29 cellular contexts compared by ENCODE assay signal in genomic region chr7:155227004-155227787, GRCh38.
DNase-seq lines count a peak whose midpoint lies in the region; ATAC-seq and TF ChIP-seq lines count a peak whose summit lies in the region.
"Had no signal": no experiment of that assay in that cellular context is flagged by ENCODE, and none has a peak within 500 bp of the region (broad histone marks: within the 10 kb centered on the region; RNA-seq: fewer than 3 reads in every experiment).

No MANE protein-coding gene starts in this region.

- no peaks in the 10 kb centered on the region for H3K9me3 ChIP-seq in HEK293 (ENCODE audit: control insufficient read depth, insufficient read depth, low read depth, low read length)
- no peaks in the 10 kb centered on the region for H3K9me3 ChIP-seq in neural progenitor cell (ENCODE audit: low read depth)
- no peaks in the 10 kb centered on the region for H3K9me3 ChIP-seq in naive thymus-derived CD4-positive, alpha-beta T cell (ENCODE audit: control insufficient read depth in 2 of 3, low read length in 3 of 3)
- no peaks in the 10 kb centered on the region for H3K9me3 ChIP-seq in tibial nerve
- H3K9me3 ChIP-seq: BLaER1, Peyer's patch, prostate gland had no signal

- no peak for ATAC-seq in naive thymus-derived CD4-positive, alpha-beta T cell
- ATAC-seq: activated CD4-positive, alpha-beta T cell treated with anti-CD3 and anti-CD28 coated beads for 36 hours; sciatic nerve had no signal

- no peaks in the 10 kb centered on the region for H4K20me1 ChIP-seq in neural progenitor cell (ENCODE audit: low read depth)
- H4K20me1 ChIP-seq: BLaER1 had no signal

- H3K4me3 Mint-ChIP-seq in brain (peak overlapping the region in 1 of 5 experiments; percentile 15), neural progenitor cell (peak overlapping the region; percentile 64)
- H3K4me3 Mint-ChIP-seq in naive thymus-derived CD4-positive, alpha-beta T cell, result no peak overlapping the region
- H3K4me3 Mint-ChIP-seq: activated CD4-positive, alpha-beta T cell treated with anti-CD3 and anti-CD28 coated beads for 36 hours; activated naive CD8-positive, alpha-beta T cell; memory B cell; stimulated activated naive B cell treated with anti-CD40 and anti-IgM and Interleukin-4, amounts not matched to agents 10 μg/mL and 1 μg/mL and 100 μg/mL, for 72 hours; T-helper 2 cell treated with Interferon-gamma antibody and Interleukin-4, amounts not matched to agents 5 μg/mL and 100 μg/mL, for 36 hours had no signal

- TF ChIP-seq CTCF in HEK293 (tag by site-specific recombination; IDR thresholded peaks at IDR 0.05), result no peak
- no peak for TF ChIP-seq CTCF in brain (conservative IDR thresholded peaks at IDR 0.05)
- no peak for TF ChIP-seq CTCF in neural progenitor cell (IDR thresholded peaks at IDR 0.05)
- TF ChIP-seq CTCF in tibial nerve (IDR thresholded peaks at IDR 0.05), result no peak

- H3K79me2 ChIP-seq in neural progenitor cell (ENCODE audit: low read depth), result no peaks in the 10 kb centered on the region

- intact Hi-C loops in naive thymus-derived CD4-positive, alpha-beta T cell (cut with micrococcal nuclease), result no loop called here

- H3K36me3 ChIP-seq in HEK293 (ENCODE audit: control insufficient read depth in 2 of 2, insufficient read depth in 1 of 2, low read length in 2 of 2) (no peaks in the 10 kb centered on the region), neural progenitor cell (no peaks in the 10 kb centered on the region), tibial nerve (no peaks in the 10 kb centered on the region)
- no peaks in the 10 kb centered on the region for H3K36me3 ChIP-seq in naive thymus-derived CD4-positive, alpha-beta T cell (ENCODE audit: control insufficient read depth in 2 of 3, insufficient read depth in 3 of 3, low read length in 3 of 3)
- H3K36me3 ChIP-seq: BLaER1, Peyer's patch, prostate gland had no signal

- DNase-seq in G401 (ENCODE audit: low spot score) (peak; percentile 12), neural progenitor cell (ENCODE audit: low spot score) (no peak), ecto neural progenitor cell (ENCODE audit: low spot score) (no peak), tibial nerve (ENCODE audit: low spot score in 2 of 2) (no peak), iPS-NIHi11 (ENCODE audit: low spot score) (no peak)
- DNase-seq in naive thymus-derived CD4-positive, alpha-beta T cell, result no peak
- DNase-seq: activated CD4-positive, alpha-beta T cell treated with anti-CD3 and anti-CD28 coated beads for 36 hours; activated CD8-positive, alpha-beta memory T cell treated with anti-CD3 and anti-CD28 coated beads for 24 hours; activated effector memory CD4-positive, alpha-beta T cell treated with anti-CD3 and anti-CD28 coated beads, Interleukin-2, amount 50 U/mL, for 16 hours; activated T-cell treated with anti-CD3 and anti-CD28 coated beads for 4 hours; DMS53; effector CD8-positive, alpha-beta T cell; HCEC 1CT; hippocampal formation; Karpas-422; NCI-H1436 treated with DMSO at 0.1 percent for 48 hours; NK-92 treated with Interleukin-12 subunit alpha and Interleukin-12 subunit beta, amount 100 ng/mL, for 24 hours; SHP77; stimulated activated naive B cell treated with anti-CD40 and anti-IgM and Interleukin-4, amounts not matched to agents 10 μg/mL and 1 μg/mL and 100 μg/mL, for 72 hours had no signal

- no peaks in the 10 kb centered on the region for H3F3A ChIP-seq in neural progenitor cell (ENCODE audit: low read depth)

- peak overlapping the region; percentile 45 for H3K4me2 ChIP-seq in neural progenitor cell

- CTCF ChIA-PET in HEK293 (lab: Yijun Ruan, JAX), result no interaction called here
- CTCF ChIA-PET in naive thymus-derived CD4-positive, alpha-beta T cell (lab: Charles Lee), result no interaction called here

- H3K4me1 Mint-ChIP-seq in brain, result peaks cover 75% of the 10 kb centered on the region
- H3K4me1 Mint-ChIP-seq in neural progenitor cell, result peaks cover 69% of the 10 kb centered on the region
- peaks cover 0 to 14% (median under 1%) of the 10 kb centered on the region in 7 donors for H3K4me1 Mint-ChIP-seq in naive thymus-derived CD4-positive, alpha-beta T cell
- H3K4me1 Mint-ChIP-seq: memory B cell; stimulated activated naive B cell treated with anti-CD40 and anti-IgM and Interleukin-4, amounts not matched to agents 10 μg/mL and 1 μg/mL and 100 μg/mL, for 72 hours had no signal

- H3K27me3 Mint-ChIP-seq in brain (no peaks in the 10 kb centered on the region), neural progenitor cell (ENCODE audit: insufficient read depth, low read depth) (peaks cover 2% of the 10 kb centered on the region)
- peaks cover 0 to 10% (median 0%) of the 10 kb centered on the region in 5 donors for H3K27me3 Mint-ChIP-seq in naive thymus-derived CD4-positive, alpha-beta T cell
- H3K27me3 Mint-ChIP-seq: activated naive CD8-positive, alpha-beta T cell had no signal

- 72 to 76% methylated on average over 27 of the region's 27 CpGs for WGBS in tibial nerve, 2 donors

- H3K4me1 ChIP-seq in HEK293 (ENCODE audit: control insufficient read depth, insufficient read depth, low read length), result peaks cover 10% of the 10 kb centered on the region; the same call in 1 of the 2 replicates
- H3K4me1 ChIP-seq in neural progenitor cell, result peaks cover 20% of the 10 kb centered on the region
- H3K4me1 ChIP-seq in naive thymus-derived CD4-positive, alpha-beta T cell (ENCODE audit: control insufficient read depth in 2 of 2, insufficient read depth in 2 of 2, low read length in 2 of 2), result no peaks in the 10 kb centered on the region
- H3K4me1 ChIP-seq in tibial nerve, result no peaks in the 10 kb centered on the region

- H3K9me3 Mint-ChIP-seq in brain (no peaks in the 10 kb centered on the region), neural progenitor cell (peaks cover 2% of the 10 kb centered on the region)
- H3K9me3 Mint-ChIP-seq in naive thymus-derived CD4-positive, alpha-beta T cell, result no peaks in the 10 kb centered on the region
- H3K9me3 Mint-ChIP-seq: memory B cell; stimulated activated naive B cell treated with anti-CD40 and anti-IgM and Interleukin-4, amounts not matched to agents 10 μg/mL and 1 μg/mL and 100 μg/mL, for 72 hours; T-helper 2 cell treated with Interferon-gamma antibody and Interleukin-4, amounts not matched to agents 5 μg/mL and 100 μg/mL, for 36 hours had no signal

- H3K27me3 ChIP-seq in neural progenitor cell (peaks cover 25% of the 10 kb centered on the region), tibial nerve (peaks cover 0 to 4% of the 10 kb centered on the region in 2 donors)
- H3K27me3 ChIP-seq in naive thymus-derived CD4-positive, alpha-beta T cell (ENCODE audit: control insufficient read depth in 2 of 2, insufficient read depth in 2 of 2, low read length in 2 of 2), result no peaks in the 10 kb centered on the region
- H3K27me3 ChIP-seq: BLaER1, Peyer's patch had no signal

- no peak for TF ChIP-seq EP300 in tibial nerve (IDR thresholded peaks at IDR 0.05)

- peak overlapping the region; percentile 15 for H2AFZ ChIP-seq in neural progenitor cell (replicated peaks)

- H3K27ac Mint-ChIP-seq in brain (peak overlapping the region in 4 of 5 experiments; percentile 11 to 79 (median 37)), neural progenitor cell (peak overlapping the region; percentile 88)
- H3K27ac Mint-ChIP-seq in naive thymus-derived CD4-positive, alpha-beta T cell, result no peak overlapping the region
- H3K27ac Mint-ChIP-seq: activated CD4-positive, alpha-beta T cell treated with anti-CD3 and anti-CD28 coated beads for 36 hours; activated naive CD8-positive, alpha-beta T cell; memory B cell; T-helper 2 cell treated with Interferon-gamma antibody and Interleukin-4, amounts not matched to agents 5 μg/mL and 100 μg/mL, for 36 hours had no signal

- no peak overlapping the region for H3K4me3 ChIP-seq in HEK293 (ENCODE audit: low read depth, low read length)
- H3K4me3 ChIP-seq in neural progenitor cell, result no peak overlapping the region
- H3K4me3 ChIP-seq in naive thymus-derived CD4-positive, alpha-beta T cell (ENCODE audit: low read length), result no peak overlapping the region
- H3K4me3 ChIP-seq in tibial nerve, result no peak overlapping the region
- H3K4me3 ChIP-seq: BLaER1, Peyer's patch, prostate gland had no signal

- H3K9ac ChIP-seq in neural progenitor cell, result no peak overlapping the region
- H3K9ac ChIP-seq: BLaER1 had no signal

- in situ Hi-C loops in G401 (cut with HindIII; ENCODE audit: low sequenced_read_pairs), result no loop called here

- no peak overlapping the region for H3K27ac ChIP-seq in HEK293 (ENCODE audit: extremely low read depth, low read depth, low read length)
- no peak overlapping the region for H3K27ac ChIP-seq in neural progenitor cell
- no peak overlapping the region for H3K27ac ChIP-seq in naive thymus-derived CD4-positive, alpha-beta T cell (ENCODE audit: low read depth, low read length)
- no peak overlapping the region for H3K27ac ChIP-seq in tibial nerve
- H3K27ac ChIP-seq: BLaER1, epithelial cell of prostate, Peyer's patch, prostate gland had no signal

- H3K36me3 Mint-ChIP-seq in brain (no peaks in the 10 kb centered on the region), neural progenitor cell (peaks cover 2% of the 10 kb centered on the region)
- no peaks in the 10 kb centered on the region for H3K36me3 Mint-ChIP-seq in naive thymus-derived CD4-positive, alpha-beta T cell
- H3K36me3 Mint-ChIP-seq: activated naive CD8-positive, alpha-beta T cell; memory B cell; stimulated activated naive B cell treated with anti-CD40 and anti-IgM and Interleukin-4, amounts not matched to agents 10 μg/mL and 1 μg/mL and 100 μg/mL, for 72 hours had no signal

- POLR2A ChIA-PET in HEK293 (lab: Yijun Ruan, JAX), result no interaction called here
- POLR2A ChIA-PET in naive thymus-derived CD4-positive, alpha-beta T cell (lab: Charles Lee), result no interaction called here

- TF ChIP-seq POLR2A in tibial nerve (IDR thresholded peaks at IDR 0.05), result no peak

TF ChIP-seq in HEK293, 187 proteins besides CTCF, POLR2A, EP300 and RAD21:
- TF ChIP-seq ZNF514 (tag by site-specific recombination; IDR thresholded peaks at IDR 0.05), result no peak
- TF ChIP-seq EGR2 (tag by site-specific recombination; IDR thresholded peaks at IDR 0.05; ENCODE audit: low read depth), result peak; percentile 23; the same call in 1 of the 2 replicates
- TF ChIP-seq ZNF596 (tag by site-specific recombination; IDR thresholded peaks at IDR 0.05), result peak; percentile 41; the same call in 1 of the 2 replicates
TF ChIP-seq in HEK293: peak in this region for 2.

Comparison
In these comparisons a context has a peak if more than half of its experiments do, and no peak if none do; other contexts are left out.
1. H3K27ac Mint-ChIP-seq: peak in brain (4 of 5) and neural progenitor cell (single experiment); none in naive thymus-derived CD4-positive, alpha-beta T cell (0 of 9).